ENCODE assay signal across 8 cellular contexts in genomic region chr2:190180313-190181065, GRCh38.
DNase-seq lines count a peak whose midpoint lies in the region; ATAC-seq and TF ChIP-seq lines count a peak whose summit lies in the region.

No MANE protein-coding gene starts in this region.

- DNase-seq in NCI-H2227 treated with DMSO at 0.1 percent for 48 hours (lab: John Stamatoyannopoulos, UW) (peak; percentile 43), adipocyte (ENCODE audit: low read depth) (peak; percentile 61), hepatocyte (ENCODE audit: low spot score) (peak; percentile 81), progenitor cell of endocrine pancreas (ENCODE audit: low spot score, unreplicated experiment) (peak; percentile 67), NCI-H187 treated with DMSO at 0.1 percent for 48 hours (lab: John Stamatoyannopoulos, UW) (no peak)

- no peak overlapping the region for H3K27ac Mint-ChIP-seq in progenitor cell of endocrine pancreas

- peak; percentile 50 for ATAC-seq in GM18519 (IDR thresholded peaks at IDR 0.05; ENCODE audit: low FRiP score, unreplicated experiment)
- ATAC-seq in HG02885 (IDR thresholded peaks at IDR 0.05; ENCODE audit: poor library complexity, unreplicated experiment): peak; percentile 75

- H3K9ac ChIP-seq in BLaER1: no peak overlapping the region
- H3K9ac ChIP-seq in adipocyte (ENCODE audit: low read length): peak overlapping the region; percentile 83

- H3K27me3 Mint-ChIP-seq in progenitor cell of endocrine pancreas: peaks cover 2% of the 10 kb centered on the region

- WGBS in hepatocyte (ENCODE audit: low lambda C conversion rate, missing lambda C conversion rate): 2% methylated on average over 47 of the region's 76 CpGs

- H3K4me1 Mint-ChIP-seq in progenitor cell of endocrine pancreas (ENCODE audit: low read depth): peaks cover 6% of the 10 kb centered on the region

- no peaks in the 10 kb centered on the region for H3K36me3 Mint-ChIP-seq in progenitor cell of endocrine pancreas (ENCODE audit: insufficient read depth)

- H3K9me2 ChIP-seq in hepatocyte (replicated peaks; ENCODE audit: insufficient read depth): no peaks in the 10 kb centered on the region

- no peak overlapping the region for H3K27ac ChIP-seq in BLaER1
- H3K27ac ChIP-seq in hepatocyte: peak overlapping the region; percentile 89

- H4K20me1 ChIP-seq in BLaER1 (no peaks in the 10 kb centered on the region), hepatocyte (ENCODE audit: insufficient read depth, poor library complexity, severe bottlenecking) (no peaks in the 10 kb centered on the region)

- TF ChIP-seq CTCF in hepatocyte (IDR thresholded peaks at IDR 0.05; ENCODE audit: poor library complexity) (peak; percentile 53), progenitor cell of endocrine pancreas (IDR thresholded peaks at IDR 0.05; ENCODE audit: unreplicated experiment) (peak; percentile 77)

- H3K36me3 ChIP-seq in BLaER1 (no peaks in the 10 kb centered on the region), adipocyte (ENCODE audit: control insufficient read depth, insufficient read depth, low read length, severe bottlenecking) (no peaks in the 10 kb centered on the region), hepatocyte (replicated peaks; ENCODE audit: insufficient read depth, low read depth) (no peaks in the 10 kb centered on the region)

- H3K4me3 Mint-ChIP-seq in progenitor cell of endocrine pancreas (ENCODE audit: low read depth): peak overlapping the region; percentile 68

- peak overlapping the region; percentile 88 for H2AFZ ChIP-seq in hepatocyte

- peaks cover 36% of the 10 kb centered on the region for H3K27me3 ChIP-seq in BLaER1
- no peaks in the 10 kb centered on the region for H3K27me3 ChIP-seq in adipocyte (replicated peaks; ENCODE audit: control insufficient read depth, insufficient read depth, low read length)
- no peaks in the 10 kb centered on the region for H3K27me3 ChIP-seq in hepatocyte

- H3K9me3 Mint-ChIP-seq in progenitor cell of endocrine pancreas (ENCODE audit: low read depth): no peaks in the 10 kb centered on the region

- H3K9me3 ChIP-seq in BLaER1 (peaks cover 14% of the 10 kb centered on the region), adipocyte (ENCODE audit: control insufficient read depth, low read length) (no peaks in the 10 kb centered on the region), hepatocyte (ENCODE audit: low read depth) (no peaks in the 10 kb centered on the region)

- H3K4me2 ChIP-seq in BLaER1 (peak overlapping the region; percentile 22), hepatocyte (peak overlapping the region; percentile 91)

- no peaks in the 10 kb centered on the region for H3K4me1 ChIP-seq in BLaER1
- peaks cover 38% of the 10 kb centered on the region for H3K4me1 ChIP-seq in adipocyte (ENCODE audit: control insufficient read depth, insufficient read depth, low read length)
- H3K4me1 ChIP-seq in hepatocyte (ENCODE audit: insufficient read depth): peaks cover 11% of the 10 kb centered on the region

- H3K4me3 ChIP-seq in BLaER1: peak overlapping the region; percentile 28; the same call in 1 of the 2 replicates
- H3K4me3 ChIP-seq in adipocyte (ENCODE audit: low read length): peak overlapping the region; percentile 85
- H3K4me3 ChIP-seq in hepatocyte: peak overlapping the region; percentile 55

- H3K79me2 ChIP-seq in hepatocyte: no peaks in the 10 kb centered on the region

Comparison
In these comparisons a context has a peak if more than half of its experiments do, and no peak if none do; other contexts are left out.
1. H3K4me3 ChIP-seq: peak in every context shown above with its lines; median percentile 85 in adipocyte; 55 in hepatocyte; 28 in BLaER1.